1 cellular context compared by ENCODE assay signal in the genomic region with DNA sequence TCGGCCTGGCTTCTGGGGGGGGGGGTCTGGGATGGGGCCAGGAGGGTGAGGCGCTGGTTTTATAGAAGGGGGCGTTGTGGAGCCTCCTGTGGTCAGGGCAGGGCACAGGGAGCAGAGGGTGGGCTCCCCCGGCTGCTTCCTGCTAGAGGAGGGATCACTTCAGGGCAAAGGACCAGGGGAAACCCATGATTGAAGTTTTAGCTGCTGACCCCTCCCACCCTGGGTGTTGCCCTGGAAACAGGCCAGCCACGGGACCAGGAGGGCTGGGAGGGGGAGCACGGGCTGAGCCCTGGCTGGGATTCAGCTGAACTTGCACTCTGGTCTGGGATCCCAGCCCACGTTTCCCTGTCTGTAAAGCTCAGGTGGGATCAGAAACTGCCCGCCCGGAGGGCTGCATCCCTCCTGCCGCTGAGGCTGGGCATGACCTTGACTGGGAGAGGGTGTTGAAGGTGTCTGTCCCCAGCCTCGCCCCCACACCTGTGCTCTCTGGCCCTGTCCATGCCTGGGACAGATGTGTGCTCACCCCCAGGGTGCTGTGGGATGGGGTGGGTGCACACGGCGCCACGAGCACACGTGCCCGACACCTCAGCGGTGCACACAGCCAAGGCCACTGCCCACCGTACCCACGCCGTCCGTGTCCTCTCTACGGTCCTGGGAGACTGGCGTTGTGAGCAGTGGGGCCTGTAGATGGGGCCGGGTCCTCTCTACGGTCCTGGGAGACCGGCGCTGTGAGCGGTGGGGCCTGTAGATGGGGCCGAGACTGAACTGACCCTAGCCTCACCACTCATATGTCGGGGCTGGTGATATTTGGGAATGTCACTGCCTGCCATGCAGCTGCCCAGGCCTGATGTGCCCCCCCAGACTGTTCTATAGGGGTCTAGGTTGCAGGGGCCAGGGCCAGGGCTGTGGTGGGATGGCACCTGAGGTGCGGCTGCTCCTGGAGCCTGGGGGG.
TF ChIP-seq lines count a peak whose summit lies in the region.

No MANE protein-coding gene starts in this region.

TF ChIP-seq in H1, 55 proteins besides CTCF, POLR2A, EP300 and RAD21:
- peak; percentile 16 for TF ChIP-seq CTBP2 (IDR thresholded peaks at IDR 0.05; ENCODE audit: borderline replicate concordance, insufficient read depth, insufficient read length, low read length)
- TF ChIP-seq YY1 (IDR thresholded peaks at IDR 0.05; ENCODE audit: low read depth, low read length): no peak
- TF ChIP-seq RBBP5 (IDR thresholded peaks at IDR 0.05; ENCODE audit: borderline replicate concordance, low read depth, low read length): peak; percentile 18; the same call in 1 of the 2 replicates
- TF ChIP-seq, protein P1, sequence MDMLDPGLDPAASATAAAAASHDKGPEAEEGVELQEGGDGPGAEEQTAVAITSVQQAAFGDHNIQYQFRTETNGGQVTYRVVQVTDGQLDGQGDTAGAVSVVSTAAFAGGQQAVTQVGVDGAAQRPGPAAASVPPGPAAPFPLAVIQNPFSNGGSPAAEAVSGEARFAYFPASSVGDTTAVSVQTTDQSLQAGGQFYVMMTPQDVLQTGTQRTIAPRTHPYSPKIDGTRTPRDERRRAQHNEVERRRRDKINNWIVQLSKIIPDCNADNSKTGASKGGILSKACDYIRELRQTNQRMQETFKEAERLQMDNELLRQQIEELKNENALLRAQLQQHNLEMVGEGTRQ (IDR thresholded peaks at IDR 0.05; ENCODE audit: low read length): 0 out of 2 replicates have a peak, but pooled peaks have one; percentile 36
